In the genomic region with DNA sequence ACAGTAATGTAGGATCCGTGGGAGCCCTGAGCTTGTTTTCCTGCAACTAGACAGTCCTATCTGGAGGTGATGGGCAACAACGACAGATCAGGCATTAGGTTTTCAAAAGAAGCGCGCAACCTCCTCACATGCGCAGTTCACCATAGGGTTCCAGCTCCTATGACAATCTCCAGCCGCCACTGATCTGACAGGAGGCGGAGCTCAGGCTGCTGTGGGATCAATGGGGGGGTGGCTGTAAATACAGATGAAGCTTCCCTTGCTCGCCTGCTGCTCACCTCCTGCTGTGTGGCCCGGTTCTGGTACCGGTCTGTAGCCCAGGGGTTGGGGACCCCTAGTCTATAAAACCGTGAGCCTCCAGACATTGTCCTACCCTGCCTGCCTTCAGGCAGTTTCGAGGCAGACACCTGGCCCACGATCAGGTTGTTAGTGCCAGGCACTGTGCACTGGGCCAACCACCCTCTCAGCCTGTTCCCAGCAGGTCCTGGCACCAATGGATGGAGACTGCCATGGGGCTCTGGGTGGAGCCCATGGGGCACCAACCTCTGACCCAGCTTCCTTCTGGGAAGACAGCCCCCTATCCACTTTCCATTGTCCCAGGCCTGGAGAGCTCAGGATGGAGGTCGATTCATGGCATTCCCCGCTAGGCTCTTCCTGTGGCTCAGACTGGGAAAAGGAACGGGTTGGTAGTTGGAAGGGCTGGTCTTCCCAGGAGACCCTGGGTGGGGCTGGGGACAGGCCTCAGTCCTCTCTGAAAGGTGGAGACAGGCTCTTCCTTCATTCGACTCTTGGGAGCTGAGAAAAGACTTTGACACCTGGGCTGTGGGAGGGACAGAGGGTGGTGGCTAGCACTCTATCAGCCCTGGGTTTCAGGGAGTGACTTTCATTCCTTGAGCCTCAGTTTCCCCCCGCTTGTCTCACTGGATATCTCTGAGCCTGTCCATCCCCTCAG, we compare ENCODE assay signal across 8 cellular contexts. TPM values are rescaled to one million over a fixed set of nuclear protein-coding genes. Genes with fewer than 3 reads are reported as not detected.
DNase-seq lines count a peak whose midpoint lies in the region; ATAC-seq and TF ChIP-seq lines count a peak whose summit lies in the region.

No MANE protein-coding gene starts in this region.

- peaks cover 23% of the 10 kb centered on the region for H3K36me3 ChIP-seq in CD4-positive, CD25-positive, alpha-beta regulatory T cell (ENCODE audit: control insufficient read depth, insufficient read depth, low read length)
- peaks cover 38% of the 10 kb centered on the region for H3K36me3 ChIP-seq in iPS-20b (ENCODE audit: insufficient read depth, low read depth, low read length)

- intact Hi-C loops in activated T-helper 2 cell treated with anti-CD3 and anti-CD28 coated beads, Interferon-gamma antibody, Interleukin-2, Interleukin-4, amounts not matched to agents 10 μg/mL and 5 μg/mL and 100 μg/mL, durations not matched to agents 14 hours and 24 hours and 36 hours (cut with micrococcal nuclease), result no loop called here

- no peak for TF ChIP-seq POLR2A in NB4 (IDR thresholded peaks at IDR 0.05; ENCODE audit: extremely low read depth, insufficient read length)

- peaks cover 4% of the 10 kb centered on the region for H3K27me3 Mint-ChIP-seq in CD4-positive, CD25-positive, alpha-beta regulatory T cell
- H3K27me3 Mint-ChIP-seq in activated T-helper 2 cell treated with anti-CD3 and anti-CD28 coated beads, Interferon-gamma antibody, Interleukin-2, Interleukin-4, amounts not matched to agents 10 μg/mL and 5 μg/mL and 100 μg/mL, durations not matched to agents 14 hours and 24 hours and 36 hours (ENCODE audit: low read depth), result no peaks in the 10 kb centered on the region

- no peak for TF ChIP-seq CTCF in NB4 (IDR thresholded peaks at IDR 0.05; ENCODE audit: low read depth, low read length)

- no peak overlapping the region for H3K9ac ChIP-seq in iPS-20b (ENCODE audit: low read depth, low read length)

- peaks cover 15% of the 10 kb centered on the region for H3K4me1 ChIP-seq in CD4-positive, CD25-positive, alpha-beta regulatory T cell (ENCODE audit: control insufficient read depth, insufficient read depth, low read length, poor library complexity, severe bottlenecking)
- H3K4me1 ChIP-seq in iPS-20b (ENCODE audit: insufficient read depth, low read length), result no peaks in the 10 kb centered on the region

- peak overlapping the region; percentile 72 to 95 (median 86) for H3K4me3 Mint-ChIP-seq in CD4-positive, CD25-positive, alpha-beta regulatory T cell
- H3K4me3 Mint-ChIP-seq in activated T-helper 2 cell treated with anti-CD3 and anti-CD28 coated beads, Interferon-gamma antibody, Interleukin-2, Interleukin-4, amounts not matched to agents 10 μg/mL and 5 μg/mL and 100 μg/mL, durations not matched to agents 14 hours and 24 hours and 36 hours (ENCODE audit: low read depth), result peak overlapping the region; percentile 38

- H3K27me3 ChIP-seq in CD4-positive, CD25-positive, alpha-beta regulatory T cell (ENCODE audit: control insufficient read depth, insufficient read depth, low read length), result no peaks in the 10 kb centered on the region
- H3K27me3 ChIP-seq in iPS-20b (ENCODE audit: insufficient read depth, low read length), result no peaks in the 10 kb centered on the region

- ATAC-seq in CD4-positive, CD25-positive, alpha-beta regulatory T cell (ENCODE audit: low read depth in 2 of 2), result no peak

- H3K9me3 ChIP-seq in CD4-positive, CD25-positive, alpha-beta regulatory T cell (ENCODE audit: control insufficient read depth in 2 of 2, low read length in 2 of 2), result no peaks in the 10 kb centered on the region
- H3K9me3 ChIP-seq in iPS-20b (ENCODE audit: insufficient read depth, low read depth, low read length), result no peaks in the 10 kb centered on the region

- H3K4me3 ChIP-seq in CD4-positive, CD25-positive, alpha-beta regulatory T cell (ENCODE audit: low read depth, low read length), result peak overlapping the region; percentile 19
- H3K4me3 ChIP-seq in NB4 (ENCODE audit: low read depth, low read length), result peak overlapping the region; percentile 60
- peak overlapping the region; percentile 67; the same call in 1 of the 2 replicates for H3K4me3 ChIP-seq in iPS-20b (ENCODE audit: low read length)

- H3K9me3 Mint-ChIP-seq in CD4-positive, CD25-positive, alpha-beta regulatory T cell, result no peaks in the 10 kb centered on the region
- no peaks in the 10 kb centered on the region for H3K9me3 Mint-ChIP-seq in activated T-helper 2 cell treated with anti-CD3 and anti-CD28 coated beads, Interferon-gamma antibody, Interleukin-2, Interleukin-4, amounts not matched to agents 10 μg/mL and 5 μg/mL and 100 μg/mL, durations not matched to agents 14 hours and 24 hours and 36 hours

- peaks cover 3 to 26% (median 11%) of the 10 kb centered on the region in 4 donors for H3K4me1 Mint-ChIP-seq in CD4-positive, CD25-positive, alpha-beta regulatory T cell
- H3K4me1 Mint-ChIP-seq in activated T-helper 2 cell treated with anti-CD3 and anti-CD28 coated beads, Interferon-gamma antibody, Interleukin-2, Interleukin-4, amounts not matched to agents 10 μg/mL and 5 μg/mL and 100 μg/mL, durations not matched to agents 14 hours and 24 hours and 36 hours (ENCODE audit: low read depth), result peaks cover 12% of the 10 kb centered on the region

- peaks cover 8% of the 10 kb centered on the region for H3K36me3 Mint-ChIP-seq in CD4-positive, CD25-positive, alpha-beta regulatory T cell
- peaks cover 34% of the 10 kb centered on the region for H3K36me3 Mint-ChIP-seq in activated T-helper 2 cell treated with anti-CD3 and anti-CD28 coated beads, Interferon-gamma antibody, Interleukin-2, Interleukin-4, amounts not matched to agents 10 μg/mL and 5 μg/mL and 100 μg/mL, durations not matched to agents 14 hours and 24 hours and 36 hours (ENCODE audit: low read depth)

- DNase-seq in CD4-positive, CD25-positive, alpha-beta regulatory T cell, result no peak
- DNase-seq in NB4 (ENCODE audit: low read depth), result no peak
- no peak for DNase-seq in activated T-helper 2 cell treated with anti-CD3 and anti-CD28 coated beads, Interferon-gamma antibody, Interleukin-2, Interleukin-4, amounts not matched to agents 10 μg/mL and 5 μg/mL and 100 μg/mL, durations not matched to agents 14 hours and 24 hours and 36 hours (ENCODE audit: low spot score)
- peak; percentile 55 for DNase-seq in superior temporal gyrus (ENCODE audit: extremely low spot score)
- DNase-seq in pons (ENCODE audit: low spot score), result no peak
- DNase-seq in H4 (ENCODE audit: low spot score), result no peak
- no peak for DNase-seq in AML-193 (lab: John Stamatoyannopoulos, UW)

- no peak overlapping the region for H3K27ac Mint-ChIP-seq in CD4-positive, CD25-positive, alpha-beta regulatory T cell
- H3K27ac Mint-ChIP-seq in activated T-helper 2 cell treated with anti-CD3 and anti-CD28 coated beads, Interferon-gamma antibody, Interleukin-2, Interleukin-4, amounts not matched to agents 10 μg/mL and 5 μg/mL and 100 μg/mL, durations not matched to agents 14 hours and 24 hours and 36 hours, result no peak overlapping the region

- no peak overlapping the region for H3K27ac ChIP-seq in CD4-positive, CD25-positive, alpha-beta regulatory T cell (ENCODE audit: insufficient read depth, low read length, poor library complexity, severe bottlenecking)
- no peak overlapping the region for H3K27ac ChIP-seq in iPS-20b (ENCODE audit: low read length)

RNA-seq across cellular contexts. Expression of a gene that starts 1.7 kb away (rescaled TPM):
- 9.6 TPM for total RNA-seq in CD4-positive, CD25-positive, alpha-beta regulatory T cell
- 10 to 100 TPM; 15.6 to 20.6 (median 19.2) TPM for polyA plus RNA-seq in CD4-positive, CD25-positive, alpha-beta regulatory T cell
- 19.9 and 21.7 TPM in 2 replicates for total RNA-seq in activated T-helper 2 cell treated with anti-CD3 and anti-CD28 coated beads, Interferon-gamma antibody, Interleukin-2, Interleukin-4, amounts not matched to agents 10 μg/mL and 5 μg/mL and 100 μg/mL, durations not matched to agents 14 hours and 24 hours and 36 hours
- 13.5 and 17.4 TPM in 2 replicates for total RNA-seq in H4 (2014; rRNA removed; shearing (Covaris generic))

RNA-seq across cellular contexts. Expression of a gene that starts 9.6 kb away (rescaled TPM):
- total RNA-seq in CD4-positive, CD25-positive, alpha-beta regulatory T cell, result 36.1 TPM
- 10 to 100 TPM; 43.0 to 77.7 (median 62.6) TPM for polyA plus RNA-seq in CD4-positive, CD25-positive, alpha-beta regulatory T cell
- total RNA-seq in activated T-helper 2 cell treated with anti-CD3 and anti-CD28 coated beads, Interferon-gamma antibody, Interleukin-2, Interleukin-4, amounts not matched to agents 10 μg/mL and 5 μg/mL and 100 μg/mL, durations not matched to agents 14 hours and 24 hours and 36 hours, result 126 and 127 TPM in 2 replicates
- 16.7 and 39.2 TPM in 2 replicates for total RNA-seq in H4 (2014; rRNA removed; shearing (Covaris generic))

RNA-seq across cellular contexts. Expression of a gene that starts 32.9 kb away (rescaled TPM):
- total RNA-seq in CD4-positive, CD25-positive, alpha-beta regulatory T cell, result 24.3 TPM
- polyA plus RNA-seq in CD4-positive, CD25-positive, alpha-beta regulatory T cell, result 10 to 100 TPM; 13.3 to 18.8 (median 16.8) TPM
- total RNA-seq in activated T-helper 2 cell treated with anti-CD3 and anti-CD28 coated beads, Interferon-gamma antibody, Interleukin-2, Interleukin-4, amounts not matched to agents 10 μg/mL and 5 μg/mL and 100 μg/mL, durations not matched to agents 14 hours and 24 hours and 36 hours, result 20.5 and 24.2 TPM in 2 replicates
- total RNA-seq in H4 (2014; rRNA removed; shearing (Covaris generic)), result 12.0 and 16.6 TPM in 2 replicates

RNA-seq across cellular contexts. Expression of a gene that starts 48.3 kb away (rescaled TPM):
- total RNA-seq in CD4-positive, CD25-positive, alpha-beta regulatory T cell, result 44.7 TPM
- 10 to 100 TPM; 31.9 to 44.2 (median 37.1) TPM for polyA plus RNA-seq in CD4-positive, CD25-positive, alpha-beta regulatory T cell
- total RNA-seq in activated T-helper 2 cell treated with anti-CD3 and anti-CD28 coated beads, Interferon-gamma antibody, Interleukin-2, Interleukin-4, amounts not matched to agents 10 μg/mL and 5 μg/mL and 100 μg/mL, durations not matched to agents 14 hours and 24 hours and 36 hours, result 18.6 and 18.7 TPM in 2 replicates
- 12.4 and 21.5 TPM in 2 replicates for total RNA-seq in H4 (2014; rRNA removed; shearing (Covaris generic))
